8 cellular contexts compared by ENCODE assay signal in genomic region chr3:123552095-123552714, GRCh38. TPM values are rescaled to one million over a fixed set of nuclear protein-coding genes. Genes with fewer than 3 reads are reported as not detected.
A peak's percentile ranks its signal among the peaks of the same experiment; 100 is the strongest.
DNase-seq lines count a peak whose midpoint lies in the region; ATAC-seq and TF ChIP-seq lines count a peak whose summit lies in the region.

No MANE protein-coding gene starts in this region.

- H3K36me3 Mint-ChIP-seq in naive thymus-derived CD8-positive, alpha-beta T cell = peaks cover 45 to 69% (median 53%) of the 10 kb centered on the region in 3 donors

- 4% methylated on average over 2 of the region's 2 CpGs for WGBS in right lobe of liver (ENCODE audit: insufficient coverage, low coverage, low lambda C conversion rate, missing lambda C conversion rate)

- no peaks in the 10 kb centered on the region for H3K27me3 ChIP-seq in KMS-11 (ENCODE audit: insufficient read depth, low read depth)
- no peaks in the 10 kb centered on the region for H3K27me3 ChIP-seq in right lobe of liver

- no peak overlapping the region for H3K4me3 Mint-ChIP-seq in naive thymus-derived CD8-positive, alpha-beta T cell

- intact Hi-C loops in right lobe of liver (cut with DNase I) (loop anchor here in 1 of 2 donors (5.0 kb wide), 1 partner anchor 225 kb away; no protein-coding TSS in a partner anchor), cardiac septum (cut with DNase I) (no loop called here)

- H3K4me3 ChIP-seq in KMS-11 (IDR thresholded peaks at IDR 0.05; ENCODE audit: insufficient read depth, low read depth, low read length) (no peak overlapping the region), WI38 (ENCODE audit: low read depth, low read length) (no peak overlapping the region), right lobe of liver (no peak overlapping the region)

- peaks cover 6 to 25% (median 15%) of the 10 kb centered on the region in 9 donors for H3K9me3 Mint-ChIP-seq in naive thymus-derived CD8-positive, alpha-beta T cell

- no peaks in the 10 kb centered on the region for H3K79me2 ChIP-seq in KMS-11 (ENCODE audit: insufficient read depth, low read depth)

- H3K27ac ChIP-seq in KMS-11 = no peak overlapping the region
- H3K27ac ChIP-seq in right lobe of liver = no peak overlapping the region

- POLR2A ChIA-PET in naive thymus-derived CD8-positive, alpha-beta T cell (lab: Charles Lee) = no interaction called here

- H3K27ac Mint-ChIP-seq in naive thymus-derived CD8-positive, alpha-beta T cell = no peak overlapping the region

- peak; percentile 50 to 84 (median 61) for ATAC-seq in right lobe of liver
- no peak for ATAC-seq in naive thymus-derived CD8-positive, alpha-beta T cell

- H3K4me2 ChIP-seq in KMS-11 = no peak overlapping the region

- no peaks in the 10 kb centered on the region for H4K20me1 ChIP-seq in KMS-11 (ENCODE audit: insufficient read depth)

- H3K4me1 ChIP-seq in KMS-11 (ENCODE audit: low read depth, poor library complexity, severe bottlenecking) (no peaks in the 10 kb centered on the region), right lobe of liver (no peaks in the 10 kb centered on the region)

- no peaks in the 10 kb centered on the region for H3K36me3 ChIP-seq in KMS-11 (ENCODE audit: insufficient read depth)
- H3K36me3 ChIP-seq in right lobe of liver = no peaks in the 10 kb centered on the region

- H2AFZ ChIP-seq in KMS-11 (ENCODE audit: low read depth) = no peak overlapping the region

- peak; percentile 36 for DNase-seq in EL
- no peak for DNase-seq in right lobe of liver
- DNase-seq in activated naive CD4-positive, alpha-beta T cell treated with anti-CD3 and anti-CD28 coated beads, Interleukin-2, amount 50 U/mL, for 16 hours = no peak
- no peak for DNase-seq in naive thymus-derived CD8-positive, alpha-beta T cell
- DNase-seq in OCI-M2 (lab: John Stamatoyannopoulos, UW; ENCODE audit: unreplicated experiment) = no peak
- DNase-seq in cardiac septum (ENCODE audit: low spot score) = no peak

- H3K9me3 ChIP-seq in right lobe of liver = peaks cover 0 to 6% (median 2%) of the 10 kb centered on the region in 4 donors

- no peak overlapping the region for H3K9ac ChIP-seq in KMS-11

- TF ChIP-seq CTCF in KMS-11 (conservative IDR thresholded peaks at IDR 0.05; ENCODE audit: low read depth, low read length) = peak; percentile 71
- TF ChIP-seq CTCF in WI38 (IDR thresholded peaks at IDR 0.05; ENCODE audit: low read depth, low read length) = peak; percentile 49; the same call in 1 of the 2 replicates
- TF ChIP-seq CTCF in right lobe of liver (IDR thresholded peaks at IDR 0.05) = peak; percentile 47 to 63 (median 63)

- TF ChIP-seq POLR2A in right lobe of liver (IDR thresholded peaks at IDR 0.05) = no peak

- no peaks in the 10 kb centered on the region for H3K27me3 Mint-ChIP-seq in naive thymus-derived CD8-positive, alpha-beta T cell

- H3K4me1 Mint-ChIP-seq in naive thymus-derived CD8-positive, alpha-beta T cell = peaks cover 3 to 17% (median 8%) of the 10 kb centered on the region in 4 donors

RNA-seq across cellular contexts. Expression of gene HACD2, which starts 32.6 kb away (rescaled TPM):
- 10 to 100 TPM; 23.0 to 39.8 (median 27.2) TPM for total RNA-seq in right lobe of liver
- 10 to 100 TPM; 26.1 to 28.9 TPM for total RNA-seq in naive thymus-derived CD8-positive, alpha-beta T cell
- 10 to 100 TPM; 16.0 to 20.5 (median 20.1) TPM for polyA plus RNA-seq in naive thymus-derived CD8-positive, alpha-beta T cell
- total RNA-seq in cardiac septum = 12.3 TPM

Comparison
In these comparisons a context has a peak if more than half of its experiments do, and no peak if none do; other contexts are left out.
1. ATAC-seq: peak in right lobe of liver (4 of 4); none in naive thymus-derived CD8-positive, alpha-beta T cell (0 of 2).
2. Peak in every context shown above with its lines, with median percentiles within 50 percentile points of each other: CTCF ChIP-seq.